ENCODE assay signal across 16 cellular contexts in the genomic region with DNA sequence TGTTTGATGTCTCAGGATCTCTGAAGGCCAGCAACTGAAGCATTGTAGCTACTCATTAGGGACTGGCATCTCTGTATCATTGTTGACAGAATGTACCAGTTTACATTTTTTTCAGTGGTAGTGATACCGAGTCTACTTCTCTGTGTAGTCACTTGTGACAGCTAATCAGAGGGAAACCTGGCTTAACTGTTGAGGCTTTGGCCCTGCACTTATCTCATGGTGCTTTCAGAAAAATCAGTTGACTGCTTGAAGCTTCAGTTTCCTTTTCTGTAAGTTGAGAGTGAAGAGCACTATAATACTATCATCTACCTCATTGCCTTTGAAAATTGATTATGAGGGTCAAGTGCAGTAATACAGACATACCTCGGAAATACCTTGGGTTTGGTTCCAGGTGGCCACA.
DNase-seq lines count a peak whose midpoint lies in the region; ATAC-seq, FAIRE-seq and TF ChIP-seq lines count a peak whose summit lies in the region.
"Had no signal": no experiment of that assay in that cellular context is flagged by ENCODE, and none has a peak within 500 bp of the region (broad histone marks: within the 10 kb centered on the region; RNA-seq: fewer than 3 reads in every experiment).

No MANE protein-coding gene starts in this region.

- H4K20me1 ChIP-seq in hepatocyte (ENCODE audit: insufficient read depth, poor library complexity, severe bottlenecking) = no peaks in the 10 kb centered on the region
- H4K20me1 ChIP-seq in HepG2 (ENCODE audit: insufficient read depth, low read length) = no peaks in the 10 kb centered on the region

- no peaks in the 10 kb centered on the region for H3K9me3 ChIP-seq in hepatocyte (ENCODE audit: low read depth)
- no peaks in the 10 kb centered on the region for H3K9me3 ChIP-seq in HepG2 (ENCODE audit: low read length)
- H3K9me3 ChIP-seq: BE2C, vagina had no signal

- no peak overlapping the region for H3K9ac ChIP-seq in HepG2 (ENCODE audit: insufficient read depth, low read depth, low read length)
- H3K9ac ChIP-seq: GM23248 had no signal

- ATAC-seq in GM18502 (IDR thresholded peaks at IDR 0.05; ENCODE audit: poor library complexity, unreplicated experiment) = peak; percentile 88
- peak; percentile 56 for ATAC-seq in GM21423 (IDR thresholded peaks at IDR 0.05; ENCODE audit: unreplicated experiment)
- peak; percentile 81 for ATAC-seq in HG03064 (IDR thresholded peaks at IDR 0.05; ENCODE audit: low read depth, unreplicated experiment)
- no peak for ATAC-seq in HepG2
- ATAC-seq: activated CD8-positive, alpha-beta T cell treated with anti-CD3 and anti-CD28 coated beads, Interleukin-2, amount 10 ng/mL, durations not matched to agents 7 days and 5 days had no signal

- TF ChIP-seq EP300 in HepG2 (IDR thresholded peaks at IDR 0.05; ENCODE audit: low read depth in 2 of 2, low read length in 2 of 2) (no peak), HepG2 (CRISPR knock-in tag; IDR thresholded peaks at IDR 0.05; ENCODE audit: borderline replicate concordance) (no peak)

- DNase-seq in OCI-M1 (lab: John Stamatoyannopoulos, UW) (peak; percentile 74), hepatocyte (ENCODE audit: low spot score) (no peak), HepG2 (ENCODE audit: low spot score) (no peak)
- no peak for DNase-seq in stimulated activated CD4-positive, alpha-beta T cell treated with anti-CD3 and anti-CD28 coated beads, Interleukin-2, amount 100 ng/mL, for 24 hours
- DNase-seq in activated CD4-positive, alpha-beta T cell treated with anti-CD3 and anti-CD28 coated beads, Interleukin-2, amount 50 U/mL, for 48 hours = no peak
- DNase-seq: activated CD8-positive, alpha-beta T cell treated with anti-CD3 and anti-CD28 coated beads, Interleukin-2, amount 10 ng/mL, durations not matched to agents 7 days and 5 days; activated naive CD8-positive, alpha-beta T cell treated with anti-CD3 and anti-CD28 coated beads for 36 hours; BE2C; GM23248; NCI-H146; T-helper 1 cell had no signal

- in situ Hi-C loops in HepG2 (cut with HindIII; ENCODE audit: extremely low pct_ligation_motif_present, low pct_unique_long_range_greater_than_20kb) = no loop called here

- H3K9me2 ChIP-seq in hepatocyte (replicated peaks; ENCODE audit: insufficient read depth) = no peaks in the 10 kb centered on the region

- H3K4me3 ChIP-seq in hepatocyte (no peak overlapping the region), HepG2 (replicated peaks in 1 of 3; ENCODE audit: insufficient read depth in 1 of 3, low read depth in 2 of 3, low read length in 3 of 3) (no peak overlapping the region)
- H3K4me3 ChIP-seq: GM23248, smooth muscle cell, vagina had no signal

- WGBS in hepatocyte (ENCODE audit: low lambda C conversion rate, missing lambda C conversion rate) = 69% methylated on average over 2 of the region's 2 CpGs
- 81% methylated on average over 2 of the region's 2 CpGs for WGBS in HepG2 (ENCODE audit: low lambda C conversion rate)

- H3K79me2 ChIP-seq in hepatocyte (no peaks in the 10 kb centered on the region), HepG2 (ENCODE audit: insufficient read depth, low read length) (no peaks in the 10 kb centered on the region)

- no peak for TF ChIP-seq POLR2A in HepG2 (IDR thresholded peaks at IDR 0.05; ENCODE audit: insufficient read depth in 1 of 2, low read depth in 2 of 2, low read length in 2 of 2)

- TF ChIP-seq CTCF in hepatocyte (IDR thresholded peaks at IDR 0.05; ENCODE audit: poor library complexity) (no peak), HepG2 (CRISPR knock-in tag; IDR thresholded peaks at IDR 0.05) (no peak)

- H3K27me3 ChIP-seq in hepatocyte (no peaks in the 10 kb centered on the region), HepG2 (ENCODE audit: control insufficient read depth in 1 of 2, insufficient read depth in 2 of 2, low read length in 2 of 2) (no peaks in the 10 kb centered on the region)
- H3K27me3 ChIP-seq: BE2C, vagina had no signal

- H3K4me2 ChIP-seq in hepatocyte (no peak overlapping the region), HepG2 (ENCODE audit: low read depth, low read length) (no peak overlapping the region)
- H3K4me2 ChIP-seq: smooth muscle cell had no signal

- no TSS peak for BruUV-seq in HepG2 (replicated peaks; lab: Mats Ljungman, UMichigan)

- TF ChIP-seq RAD21 in HepG2 (CRISPR knock-in tag; IDR thresholded peaks at IDR 0.05) = no peak

- FAIRE-seq in HepG2 (lab: Jason Lieb, UNC) = no peak

- no peak overlapping the region for H2AFZ ChIP-seq in hepatocyte
- no peak overlapping the region for H2AFZ ChIP-seq in HepG2 (ENCODE audit: low read length)
- H2AFZ ChIP-seq: GM23248 had no signal

- POLR2A ChIA-PET in HepG2 (lab: Yijun Ruan, JAX) = no interaction called here

- intact Hi-C loops in HepG2 (cut with micrococcal nuclease; ENCODE audit: unreplicated experiment) = loop anchor here (10.0 kb wide), 1 partner anchor 199 kb away; a partner anchor contains a TSS

- H3K4me1 ChIP-seq in hepatocyte (ENCODE audit: insufficient read depth) (no peaks in the 10 kb centered on the region), HepG2 (ENCODE audit: insufficient read depth, low read length) (no peaks in the 10 kb centered on the region)
- H3K4me1 ChIP-seq: vagina had no signal

- H3K27ac ChIP-seq in hepatocyte (no peak overlapping the region), HepG2 (ENCODE audit: extremely low read length, insufficient read depth, low read length) (no peak overlapping the region)
- H3K27ac ChIP-seq: GM23248, vagina had no signal

- H3K36me3 ChIP-seq in hepatocyte (replicated peaks; ENCODE audit: insufficient read depth, low read depth) = no peaks in the 10 kb centered on the region
- H3K36me3 ChIP-seq in HepG2 (replicated peaks in 1 of 2; ENCODE audit: control insufficient read depth in 1 of 2, insufficient read depth in 2 of 2, low read length in 2 of 2) = no peaks in the 10 kb centered on the region
- H3K36me3 ChIP-seq: BE2C, vagina had no signal

- CTCF ChIA-PET in HepG2 (lab: Yijun Ruan, JAX; ENCODE audit: low intra/inter-chr PET ratio, low total read pairs) = no interaction called here

TF ChIP-seq in HepG2, 621 proteins besides CTCF, POLR2A, EP300 and RAD21 (continues in another document):
- TF ChIP-seq, protein P1, sequence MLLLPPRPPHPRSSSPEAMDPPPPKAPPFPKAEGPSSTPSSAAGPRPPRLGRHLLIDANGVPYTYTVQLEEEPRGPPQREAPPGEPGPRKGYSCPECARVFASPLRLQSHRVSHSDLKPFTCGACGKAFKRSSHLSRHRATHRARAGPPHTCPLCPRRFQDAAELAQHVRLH (CRISPR knock-in tag; IDR thresholded peaks at IDR 0.05; ENCODE audit: borderline replicate concordance, low read depth) = no peak
- TF ChIP-seq ZNF329 (CRISPR knock-in tag; IDR thresholded peaks at IDR 0.05; ENCODE audit: low read depth) (no peak), ZFP41 (CRISPR knock-in tag; IDR thresholded peaks at IDR 0.05; ENCODE audit: borderline replicate concordance) (no peak), ZNF331 (CRISPR knock-in tag; IDR thresholded peaks at IDR 0.05) (no peak), GABPA (IDR thresholded peaks at IDR 0.05; ENCODE audit: low read depth, low read length) (no peak), GABPA (CRISPR knock-in tag; IDR thresholded peaks at IDR 0.05; ENCODE audit: low read depth) (no peak), ZNF460 (CRISPR knock-in tag; IDR thresholded peaks at IDR 0.05; ENCODE audit: borderline replicate concordance) (no peak), RFX5 (IDR thresholded peaks at IDR 0.05; ENCODE audit: low read depth, low read length) (no peak), U2AF2 (IDR thresholded peaks at IDR 0.05; ENCODE audit: low read depth, low read length) (no peak), SATB2 (CRISPR knock-in tag; IDR thresholded peaks at IDR 0.05) (no peak)
- TF ChIP-seq, protein P2, sequence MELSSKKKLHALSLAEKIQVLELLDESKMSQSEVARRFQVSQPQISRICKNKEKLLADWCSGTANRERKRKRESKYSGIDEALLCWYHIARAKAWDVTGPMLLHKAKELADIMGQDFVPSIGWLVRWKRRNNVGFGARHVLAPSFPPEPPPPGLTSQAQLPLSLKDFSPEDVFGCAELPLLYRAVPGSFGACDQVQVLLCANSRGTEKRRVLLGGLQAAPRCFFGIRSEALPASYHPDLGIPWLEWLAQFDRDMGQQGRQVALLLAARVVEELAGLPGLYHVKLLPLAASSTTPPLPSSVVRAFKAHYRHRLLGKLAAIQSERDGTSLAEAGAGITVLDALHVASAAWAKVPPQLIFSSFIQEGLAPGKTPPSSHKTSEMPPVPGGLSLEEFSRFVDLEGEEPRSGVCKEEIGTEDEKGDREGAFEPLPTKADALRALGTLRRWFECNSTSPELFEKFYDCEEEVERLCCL (CRISPR knock-in tag; IDR thresholded peaks at IDR 0.05; ENCODE audit: borderline replicate concordance) = no peak
- TF ChIP-seq, protein P3, sequence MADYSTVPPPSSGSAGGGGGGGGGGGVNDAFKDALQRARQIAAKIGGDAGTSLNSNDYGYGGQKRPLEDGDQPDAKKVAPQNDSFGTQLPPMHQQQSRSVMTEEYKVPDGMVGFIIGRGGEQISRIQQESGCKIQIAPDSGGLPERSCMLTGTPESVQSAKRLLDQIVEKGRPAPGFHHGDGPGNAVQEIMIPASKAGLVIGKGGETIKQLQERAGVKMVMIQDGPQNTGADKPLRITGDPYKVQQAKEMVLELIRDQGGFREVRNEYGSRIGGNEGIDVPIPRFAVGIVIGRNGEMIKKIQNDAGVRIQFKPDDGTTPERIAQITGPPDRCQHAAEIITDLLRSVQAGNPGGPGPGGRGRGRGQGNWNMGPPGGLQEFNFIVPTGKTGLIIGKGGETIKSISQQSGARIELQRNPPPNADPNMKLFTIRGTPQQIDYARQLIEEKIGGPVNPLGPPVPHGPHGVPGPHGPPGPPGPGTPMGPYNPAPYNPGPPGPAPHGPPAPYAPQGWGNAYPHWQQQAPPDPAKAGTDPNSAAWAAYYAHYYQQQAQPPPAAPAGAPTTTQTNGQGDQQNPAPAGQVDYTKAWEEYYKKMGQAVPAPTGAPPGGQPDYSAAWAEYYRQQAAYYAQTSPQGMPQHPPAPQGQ (CRISPR knock-in tag; IDR thresholded peaks at IDR 0.05; ENCODE audit: borderline replicate concordance) = no peak
- TF ChIP-seq, protein P4, sequence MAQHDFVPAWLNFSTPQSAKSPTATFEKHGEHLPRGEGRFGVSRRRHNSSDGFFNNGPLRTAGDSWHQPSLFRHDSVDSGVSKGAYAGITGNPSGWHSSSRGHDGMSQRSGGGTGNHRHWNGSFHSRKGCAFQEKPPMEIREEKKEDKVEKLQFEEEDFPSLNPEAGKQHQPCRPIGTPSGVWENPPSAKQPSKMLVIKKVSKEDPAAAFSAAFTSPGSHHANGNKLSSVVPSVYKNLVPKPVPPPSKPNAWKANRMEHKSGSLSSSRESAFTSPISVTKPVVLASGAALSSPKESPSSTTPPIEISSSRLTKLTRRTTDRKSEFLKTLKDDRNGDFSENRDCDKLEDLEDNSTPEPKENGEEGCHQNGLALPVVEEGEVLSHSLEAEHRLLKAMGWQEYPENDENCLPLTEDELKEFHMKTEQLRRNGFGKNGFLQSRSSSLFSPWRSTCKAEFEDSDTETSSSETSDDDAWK (CRISPR knock-in tag; IDR thresholded peaks at IDR 0.05) = no peak
